10 cellular contexts compared by ENCODE assay signal in genomic region chrX:71195959-71196727, GRCh38. TPM values are rescaled to one million over a fixed set of nuclear protein-coding genes. Genes with fewer than 3 reads are reported as not detected.
DNase-seq lines count a peak whose midpoint lies in the region; ATAC-seq and TF ChIP-seq lines count a peak whose summit lies in the region.
"Had no signal": no experiment of that assay in that cellular context is flagged by ENCODE, and none has a peak within 500 bp of the region (broad histone marks: within the 10 kb centered on the region; RNA-seq: fewer than 3 reads in every experiment).

No MANE protein-coding gene starts in this region.

- WGBS in SK-N-SH (ENCODE audit: low lambda C conversion rate), result 43% methylated on average over 5 of the region's 5 CpGs

- H3K4me3 Mint-ChIP-seq in activated naive CD4-positive, alpha-beta T cell treated with anti-CD3 and anti-CD28 coated beads, Interleukin-2, amount 50 U/mL, for 24 hours, result peak overlapping the region; percentile 93
- H3K4me3 Mint-ChIP-seq in activated T-cell treated with anti-CD3 and anti-CD28 coated beads, Interleukin-2, amount 50 U/mL, for 4 hours, result peak overlapping the region; percentile 82
- H3K4me3 Mint-ChIP-seq in stimulated activated naive CD8-positive, alpha-beta T cell treated with anti-CD3 and anti-CD28 coated beads, Interleukin-15, Interleukin-2, amounts not matched to agents 100 ng/mL and 50 ng/mL, for 24 hours, result peak overlapping the region; percentile 94

- H3K36me3 ChIP-seq in SK-N-SH (replicated peaks in 1 of 2; ENCODE audit: control insufficient read depth in 1 of 2, insufficient read depth in 2 of 2, low read length in 1 of 2), result no peaks in the 10 kb centered on the region

- no peak overlapping the region for H3K4me2 ChIP-seq in SK-N-SH

- no peaks in the 10 kb centered on the region for H3K9me2 ChIP-seq in SK-N-SH

- ATAC-seq in HG02973 (IDR thresholded peaks at IDR 0.05; ENCODE audit: unreplicated experiment) (peak; percentile 58), HG03045 (IDR thresholded peaks at IDR 0.05; ENCODE audit: unreplicated experiment) (no peak)
- ATAC-seq in activated T-cell treated with anti-CD3 and anti-CD28 coated beads, Interleukin-2, amount 50 U/mL, for 4 hours, result peak; percentile 74 to 82

- no peak overlapping the region for H3K4me3 ChIP-seq in SK-N-SH (ENCODE audit: low read depth in 2 of 2, low read length in 1 of 2)

- no peak for TF ChIP-seq RAD21 in SK-N-SH (IDR thresholded peaks at IDR 0.05; ENCODE audit: low read length)

- POLR2A ChIA-PET in SK-N-SH (lab: Yijun Ruan, JAX), result no interaction called here

- no peak overlapping the region for H3K9ac ChIP-seq in SK-N-SH

- TF ChIP-seq CTCF in SK-N-SH (IDR thresholded peaks at IDR 0.05), result no peak

- H3K27ac Mint-ChIP-seq in activated naive CD4-positive, alpha-beta T cell treated with anti-CD3 and anti-CD28 coated beads, Interleukin-2, amount 50 U/mL, for 24 hours, result peak overlapping the region; percentile 99
- peak overlapping the region; percentile 95 for H3K27ac Mint-ChIP-seq in stimulated activated naive CD8-positive, alpha-beta T cell treated with anti-CD3 and anti-CD28 coated beads, Interleukin-15, Interleukin-2, amounts not matched to agents 100 ng/mL and 50 ng/mL, for 24 hours

- H3K9me3 Mint-ChIP-seq in activated naive CD4-positive, alpha-beta T cell treated with anti-CD3 and anti-CD28 coated beads, Interleukin-2, amount 50 U/mL, for 24 hours, result no peaks in the 10 kb centered on the region
- H3K9me3 Mint-ChIP-seq in activated T-cell treated with anti-CD3 and anti-CD28 coated beads, Interleukin-2, amount 50 U/mL, for 4 hours, result no peaks in the 10 kb centered on the region
- H3K9me3 Mint-ChIP-seq in stimulated activated naive CD8-positive, alpha-beta T cell treated with anti-CD3 and anti-CD28 coated beads, Interleukin-15, Interleukin-2, amounts not matched to agents 100 ng/mL and 50 ng/mL, for 24 hours, result no peaks in the 10 kb centered on the region

- no peak overlapping the region for H3K27ac ChIP-seq in SK-N-SH (ENCODE audit: low read depth in 2 of 2, low read length in 1 of 2)

- H3K27me3 Mint-ChIP-seq in activated naive CD4-positive, alpha-beta T cell treated with anti-CD3 and anti-CD28 coated beads, Interleukin-2, amount 50 U/mL, for 24 hours, result no peaks in the 10 kb centered on the region
- no peaks in the 10 kb centered on the region for H3K27me3 Mint-ChIP-seq in activated T-cell treated with anti-CD3 and anti-CD28 coated beads, Interleukin-2, amount 50 U/mL, for 4 hours (ENCODE audit: low read depth)
- H3K27me3 Mint-ChIP-seq in stimulated activated naive CD8-positive, alpha-beta T cell treated with anti-CD3 and anti-CD28 coated beads, Interleukin-15, Interleukin-2, amounts not matched to agents 100 ng/mL and 50 ng/mL, for 24 hours, result no peaks in the 10 kb centered on the region

- H3K4me1 ChIP-seq in SK-N-SH (ENCODE audit: control insufficient read depth in 1 of 2, insufficient read depth in 2 of 2, low read depth in 1 of 2, low read length in 1 of 2), result no peaks in the 10 kb centered on the region

- peaks cover 4% of the 10 kb centered on the region; the same call in 1 of the 2 replicates for H3K27me3 ChIP-seq in SK-N-SH (ENCODE audit: insufficient read depth)

- no peaks in the 10 kb centered on the region for H3K79me2 ChIP-seq in SK-N-SH (ENCODE audit: insufficient read depth)

- intact Hi-C loops in posterior cingulate gyrus (cut with DNase I), result no loop called here

- H4K20me1 ChIP-seq in SK-N-SH (ENCODE audit: insufficient read depth), result no peaks in the 10 kb centered on the region

- CTCF ChIA-PET in SK-N-SH (lab: Yijun Ruan, JAX), result interaction anchor here (0.6 to 1.3 kb wide), 2 partner anchors 11 to 16 kb away, joined by 3 to 4 read pairs; no protein-coding TSS in a partner anchor

- peaks cover 38% of the 10 kb centered on the region for H3K4me1 Mint-ChIP-seq in activated naive CD4-positive, alpha-beta T cell treated with anti-CD3 and anti-CD28 coated beads, Interleukin-2, amount 50 U/mL, for 24 hours
- peaks cover 28% of the 10 kb centered on the region for H3K4me1 Mint-ChIP-seq in activated T-cell treated with anti-CD3 and anti-CD28 coated beads, Interleukin-2, amount 50 U/mL, for 4 hours (ENCODE audit: low read depth)
- peaks cover 34% of the 10 kb centered on the region for H3K4me1 Mint-ChIP-seq in stimulated activated naive CD8-positive, alpha-beta T cell treated with anti-CD3 and anti-CD28 coated beads, Interleukin-15, Interleukin-2, amounts not matched to agents 100 ng/mL and 50 ng/mL, for 24 hours (ENCODE audit: low read depth)

- no peaks in the 10 kb centered on the region for H3K9me3 ChIP-seq in SK-N-SH

- no peak for DNase-seq in activated naive CD4-positive, alpha-beta T cell (lab: John Stamatoyannopoulos, UW)
- DNase-seq in activated T-cell treated with anti-CD3 and anti-CD28 coated beads, Interleukin-2, amount 50 U/mL, for 4 hours, result no peak
- DNase-seq in posterior cingulate gyrus (no peak), SK-N-SH (no peak)

- H2AFZ ChIP-seq in SK-N-SH (ENCODE audit: low read depth), result no peak overlapping the region

- TF ChIP-seq EP300 in SK-N-SH (IDR thresholded peaks at IDR 0.05; ENCODE audit: borderline replicate concordance in 1 of 2, low read depth in 1 of 2, low read length in 1 of 2), result no peak

- H3F3A ChIP-seq in SK-N-SH (replicated peaks; ENCODE audit: insufficient read depth), result no peaks in the 10 kb centered on the region

- H3K36me3 Mint-ChIP-seq in activated naive CD4-positive, alpha-beta T cell treated with anti-CD3 and anti-CD28 coated beads, Interleukin-2, amount 50 U/mL, for 24 hours, result peaks cover 2% of the 10 kb centered on the region
- H3K36me3 Mint-ChIP-seq in activated T-cell treated with anti-CD3 and anti-CD28 coated beads, Interleukin-2, amount 50 U/mL, for 4 hours (ENCODE audit: insufficient read depth), result no peaks in the 10 kb centered on the region
- H3K36me3 Mint-ChIP-seq in stimulated activated naive CD8-positive, alpha-beta T cell treated with anti-CD3 and anti-CD28 coated beads, Interleukin-15, Interleukin-2, amounts not matched to agents 100 ng/mL and 50 ng/mL, for 24 hours (ENCODE audit: low read depth), result peaks cover 9% of the 10 kb centered on the region

TF ChIP-seq in SK-N-SH, 30 proteins besides CTCF, POLR2A, EP300 and RAD21:
- TF ChIP-seq RCOR1 (IDR thresholded peaks at IDR 0.05; ENCODE audit: low read length) (no peak), NFIC (IDR thresholded peaks at IDR 0.05; ENCODE audit: borderline replicate concordance) (no peak)

RNA-seq across cellular contexts. Expression of gene GJB1, which starts 26.9 kb away (rescaled TPM):
- not detected for total RNA-seq in activated T-cell treated with anti-CD3 and anti-CD28 coated beads, Interleukin-2, amount 50 U/mL, for 4 hours
- polyA plus RNA-seq in SK-N-SH (2012; rRNA removed), result not detected in 2 replicates
- polyA plus RNA-seq in SK-N-SH (2012; cell fraction: cytosol; rRNA removed), result not detected in 2 replicates
- not detected in 2 replicates for polyA plus RNA-seq in SK-N-SH (2012; cell fraction: nucleus; rRNA removed)
- total RNA-seq: fibroblast of lung, NCI-H460 had no signal
- polyA plus RNA-seq: fibroblast of lung had no signal

RNA-seq across cellular contexts. Expression of gene NLGN3, which starts 51.5 kb away (rescaled TPM):
- under 1 TPM; 0.38 to 0.43 (median 0.40) TPM for total RNA-seq in activated T-cell treated with anti-CD3 and anti-CD28 coated beads, Interleukin-2, amount 50 U/mL, for 4 hours
- polyA plus RNA-seq in SK-N-SH (2012; rRNA removed), result 4.4 and 5.3 TPM in 2 replicates
- 3.0 and 4.7 TPM in 2 replicates for polyA plus RNA-seq in SK-N-SH (2012; cell fraction: cytosol; rRNA removed)
- polyA plus RNA-seq in SK-N-SH (2012; cell fraction: nucleus; rRNA removed), result 3.5 and 4.7 TPM in 2 replicates

RNA-seq across cellular contexts. Expression of gene ZMYM3, which starts 57.8 kb away (rescaled TPM):
- 10 to 100 TPM; 11.2 to 15.7 (median 13.3) TPM for total RNA-seq in activated T-cell treated with anti-CD3 and anti-CD28 coated beads, Interleukin-2, amount 50 U/mL, for 4 hours
- polyA plus RNA-seq in SK-N-SH (2012; rRNA removed), result 30.4 and 31.4 TPM in 2 replicates
- 17.0 and 20.9 TPM in 2 replicates for polyA plus RNA-seq in SK-N-SH (2012; cell fraction: cytosol; rRNA removed)
- polyA plus RNA-seq in SK-N-SH (2012; cell fraction: nucleus; rRNA removed), result 53.7 and 65.2 TPM in 2 replicates
